ENCODE assay signal across 21 cellular contexts in the genomic region with DNA sequence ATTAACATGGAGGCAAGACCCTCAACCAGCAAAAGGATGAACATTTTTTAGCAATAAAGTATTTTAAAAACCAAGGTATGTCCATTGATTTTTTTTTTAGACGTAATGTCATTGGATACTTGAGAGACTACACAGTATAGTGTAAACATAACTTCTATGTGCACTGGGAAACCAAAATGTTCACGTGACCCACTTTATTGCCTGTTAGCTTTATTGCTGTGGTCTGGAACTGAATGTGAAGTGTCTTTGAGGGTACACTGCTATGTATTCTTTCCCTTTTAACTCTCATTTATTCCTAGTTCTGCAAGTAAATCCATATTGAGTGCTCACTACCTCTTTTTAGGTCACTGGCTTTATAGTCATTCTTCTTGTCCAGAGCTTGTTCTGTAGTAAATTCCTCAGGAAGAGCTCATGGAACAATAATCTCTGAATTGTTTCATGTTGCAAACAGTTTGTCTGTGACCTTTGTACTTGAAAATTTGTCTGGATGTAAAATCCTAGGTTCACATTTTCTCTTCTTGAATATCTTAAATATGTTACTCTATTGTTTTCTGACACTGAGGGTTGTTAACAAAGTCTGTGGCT. TPM values are rescaled to one million over a fixed set of nuclear protein-coding genes. Genes with fewer than 3 reads are reported as not detected.
A peak's percentile ranks its signal among the peaks of the same experiment; 100 is the strongest.
DNase-seq lines count a peak whose midpoint lies in the region; ATAC-seq, FAIRE-seq and TF ChIP-seq lines count a peak whose summit lies in the region.
"Had no signal": no experiment of that assay in that cellular context is flagged by ENCODE, and none has a peak within 500 bp of the region (broad histone marks: within the 10 kb centered on the region; RNA-seq: fewer than 3 reads in every experiment).

No MANE protein-coding gene starts in this region.

- H3K27ac Mint-ChIP-seq in osteocyte (ENCODE audit: unreplicated experiment): no peak overlapping the region
- H3K27ac Mint-ChIP-seq: CD4-positive, alpha-beta memory T cell; immature natural killer cell; memory B cell; nephron progenitor cell had no signal

- H3F3A ChIP-seq in PC-3 (ENCODE audit: low read length, unreplicated experiment): no peaks in the 10 kb centered on the region

- TF ChIP-seq EP300 in HepG2 (IDR thresholded peaks at IDR 0.05; ENCODE audit: low read depth in 2 of 2, low read length in 2 of 2) (no peak), HepG2 (CRISPR knock-in tag; IDR thresholded peaks at IDR 0.05; ENCODE audit: borderline replicate concordance) (no peak)

- H3K36me3 Mint-ChIP-seq in osteocyte (ENCODE audit: unreplicated experiment): peaks cover 17% of the 10 kb centered on the region

- intact Hi-C loops in HepG2 (cut with micrococcal nuclease; ENCODE audit: unreplicated experiment): no loop called here
- intact Hi-C loops in PC-3 (cut with micrococcal nuclease): no loop called here

- H3K4me3 ChIP-seq in Jurkat, Clone E6-1 (ENCODE audit: low read length): no peak overlapping the region
- H3K4me3 ChIP-seq in adipocyte (ENCODE audit: low read length): no peak overlapping the region
- no peak overlapping the region for H3K4me3 ChIP-seq in HepG2 (replicated peaks in 1 of 3; ENCODE audit: insufficient read depth in 1 of 3, low read depth in 2 of 3, low read length in 3 of 3)
- H3K4me3 ChIP-seq in PC-3 (ENCODE audit: low read length): no peak overlapping the region
- H3K4me3 ChIP-seq: Peyer's patch, stomach had no signal

- H3K9me3 ChIP-seq in adipocyte (ENCODE audit: control insufficient read depth, low read length): peaks cover 14% of the 10 kb centered on the region
- H3K9me3 ChIP-seq in HepG2 (ENCODE audit: low read length): peaks cover 17% of the 10 kb centered on the region
- H3K9me3 ChIP-seq in PC-3 (ENCODE audit: low read length): peaks cover 11% of the 10 kb centered on the region

- H3K79me2 ChIP-seq in HepG2 (ENCODE audit: insufficient read depth, low read length) (peaks cover 99% of the 10 kb centered on the region), PC-3 (ENCODE audit: low read length) (peaks cover 75% of the 10 kb centered on the region)

- POLR2A ChIA-PET in HepG2 (lab: Yijun Ruan, JAX) (interaction anchor here (0.9 to 1.0 kb wide), 2 partner anchors 9 to 55 kb away, joined by 3 read pairs; no protein-coding TSS in a partner anchor), PC-3 (lab: Charles Lee; ENCODE audit: unreplicated experiment) (interaction anchor here (0.6 kb wide), 1 partner anchor 137 kb away, joined by 3 read pairs; no protein-coding TSS in a partner anchor)

- no peaks in the 10 kb centered on the region for H3K36me3 ChIP-seq in adipocyte (ENCODE audit: control insufficient read depth, insufficient read depth, low read length, severe bottlenecking)
- H3K36me3 ChIP-seq in HepG2 (replicated peaks in 1 of 2; ENCODE audit: control insufficient read depth in 1 of 2, insufficient read depth in 2 of 2, low read length in 2 of 2): no peaks in the 10 kb centered on the region; a peak in 2 of 5 replicates
- peaks cover 9% of the 10 kb centered on the region; the same call in 1 of the 2 replicates for H3K36me3 ChIP-seq in PC-3 (ENCODE audit: low read depth, low read length)
- H3K36me3 ChIP-seq: brain microvascular endothelial cell, Peyer's patch, stomach had no signal

- in situ Hi-C loops in HepG2 (cut with HindIII; ENCODE audit: extremely low pct_ligation_motif_present, low pct_unique_long_range_greater_than_20kb): no loop called here

- H2AFZ ChIP-seq in HepG2 (ENCODE audit: low read length) (no peak overlapping the region), PC-3 (ENCODE audit: low read length) (no peak overlapping the region)

- H3K9me2 ChIP-seq in PC-3 (replicated peaks; ENCODE audit: low read length): no peaks in the 10 kb centered on the region

- H3K9me3 Mint-ChIP-seq in osteocyte (ENCODE audit: unreplicated experiment): peaks cover 24% of the 10 kb centered on the region

- TF ChIP-seq RAD21 in HepG2 (CRISPR knock-in tag; IDR thresholded peaks at IDR 0.05): no peak

- H3K4me1 ChIP-seq in adipocyte (ENCODE audit: control insufficient read depth, insufficient read depth, low read length): peaks cover 10% of the 10 kb centered on the region
- H3K4me1 ChIP-seq in HepG2 (ENCODE audit: insufficient read depth, low read length): peaks cover 65% of the 10 kb centered on the region
- H3K4me1 ChIP-seq in PC-3 (ENCODE audit: insufficient read depth, low read length): no peaks in the 10 kb centered on the region

- ATAC-seq in HepG2 (peak; percentile 66), PC-3 (no peak)

- CTCF ChIA-PET in HepG2 (lab: Yijun Ruan, JAX; ENCODE audit: low intra/inter-chr PET ratio, low total read pairs): no interaction called here
- CTCF ChIA-PET in PC-3 (lab: Charles Lee): no interaction called here

- BruUV-seq in HepG2 (replicated peaks; lab: Mats Ljungman, UMichigan) (no TSS peak), PC-3 (replicated peaks; lab: Mats Ljungman, UMichigan) (no TSS peak)

- H3K4me1 Mint-ChIP-seq in osteocyte (ENCODE audit: unreplicated experiment): peaks cover 4% of the 10 kb centered on the region
- H3K4me1 Mint-ChIP-seq: nephron progenitor cell had no signal

- H4K20me1 ChIP-seq in HepG2 (ENCODE audit: insufficient read depth, low read length): peaks cover 54% of the 10 kb centered on the region
- H4K20me1 ChIP-seq in PC-3 (ENCODE audit: low read length): 0 out of 2 replicates have a peak, but pooled peaks cover 4% of the 10 kb centered on the region

- H3K27me3 ChIP-seq in adipocyte (replicated peaks; ENCODE audit: control insufficient read depth, insufficient read depth, low read length) (no peaks in the 10 kb centered on the region), HepG2 (ENCODE audit: control insufficient read depth in 1 of 2, insufficient read depth in 2 of 2, low read length in 2 of 2) (no peaks in the 10 kb centered on the region), PC-3 (ENCODE audit: low read length) (no peaks in the 10 kb centered on the region)
- H3K27me3 ChIP-seq: brain microvascular endothelial cell, Peyer's patch, stomach had no signal

- 55% methylated on average over 2 of the region's 2 CpGs for WGBS in HepG2 (ENCODE audit: low lambda C conversion rate)

- no peak for FAIRE-seq in HepG2 (lab: Jason Lieb, UNC)
- FAIRE-seq: HTR-8/SVneo had no signal

- DNase-seq in AG20443 (ENCODE audit: low spot score): peak; percentile 20
- peak; percentile 35 for DNase-seq in Jurkat, Clone E6-1 (ENCODE audit: low read depth, low spot score)
- DNase-seq in adipocyte (ENCODE audit: low read depth): peak; percentile 32
- DNase-seq in HepG2 (ENCODE audit: low spot score): peak; percentile 71
- no peak for DNase-seq in NCI-H526 treated with DMSO at 0.1 percent for 48 hours (lab: John Stamatoyannopoulos, UW)
- no peak for DNase-seq in osteocyte (ENCODE audit: extremely low spot score, unreplicated experiment)
- DNase-seq in NOMO-1 treated with DMSO at 0.1 percent for 48 hours (lab: John Stamatoyannopoulos, UW; ENCODE audit: unreplicated experiment): no peak
- no peak for DNase-seq in PC-3
- DNase-seq: ACHN; activated CD4-positive, alpha-beta T cell treated with anti-CD3 and anti-CD28 coated beads, Interleukin-2, amount 50 U/mL, for 1 hour; activated naive CD4-positive, alpha-beta T cell treated with anti-CD3 and anti-CD28 coated beads, Interleukin-2, amount 50 U/mL, for 16 hours; brain microvascular endothelial cell; CD4-positive, alpha-beta memory T cell; immature natural killer cell; NCI-H2081; NCI-H82; nephron progenitor cell; Peyer's patch; stomach had no signal

- H3K4me2 ChIP-seq in HepG2 (ENCODE audit: low read depth, low read length) (peak overlapping the region; percentile 51; the same call in 1 of the 2 replicates), PC-3 (ENCODE audit: low read length) (no peak overlapping the region)

- peak overlapping the region; percentile 52 for H3K27ac ChIP-seq in HepG2 (ENCODE audit: extremely low read length, insufficient read depth, low read length)
- H3K27ac ChIP-seq in PC-3 (ENCODE audit: low read length): no peak overlapping the region
- H3K27ac ChIP-seq: brain microvascular endothelial cell, Peyer's patch had no signal

- H3K4me3 Mint-ChIP-seq in osteocyte (ENCODE audit: unreplicated experiment): no peak overlapping the region
- H3K4me3 Mint-ChIP-seq: immature natural killer cell, memory B cell, nephron progenitor cell had no signal

- no peak for TF ChIP-seq POLR2A in HepG2 (IDR thresholded peaks at IDR 0.05; ENCODE audit: insufficient read depth in 1 of 2, low read depth in 2 of 2, low read length in 2 of 2)

- H3K9ac ChIP-seq in adipocyte (ENCODE audit: low read length) (no peak overlapping the region), HepG2 (ENCODE audit: insufficient read depth, low read depth, low read length) (no peak overlapping the region), PC-3 (ENCODE audit: low read length) (no peak overlapping the region)

- TF ChIP-seq CTCF in HepG2 (CRISPR knock-in tag; IDR thresholded peaks at IDR 0.05): no peak
- no peak for TF ChIP-seq CTCF in osteocyte (IDR thresholded peaks at IDR 0.05)
- no peak for TF ChIP-seq CTCF in PC-3 (conservative IDR thresholded peaks at IDR 0.05; ENCODE audit: low read depth, low read length)

- no peaks in the 10 kb centered on the region for H3K27me3 Mint-ChIP-seq in osteocyte (ENCODE audit: unreplicated experiment)
- H3K27me3 Mint-ChIP-seq: CD4-positive, alpha-beta memory T cell; memory B cell had no signal

RNA-seq across cellular contexts. Expression of gene ABCD3, which starts 20.6 kb away (rescaled TPM):
- polyA plus RNA-seq in Jurkat, Clone E6-1 (2012; ENCODE audit: insufficient read depth, insufficient read length): 37.1 TPM
- total RNA-seq in HepG2 (2016; rRNA removed; fragmentation: Illumina TruSeq; extraction: Trizol) (166 and 190 TPM in 2 replicates), osteocyte (38.8 and 39.0 TPM in 2 replicates), PC-3 (2014; rRNA removed) (31.7 and 36.3 TPM in 2 replicates)
- 66.2 and 84.8 TPM in 2 replicates for total RNA-seq in HepG2 (2016; cell fraction: cytosol; rRNA removed; fragmentation: Illumina TruSeq; extraction: Trizol; ENCODE audit: low read depth)
- total RNA-seq in HepG2 (2016; cell fraction: insoluble cytoplasmic fraction; rRNA removed; fragmentation: Illumina TruSeq; extraction: Trizol): 168 and 184 TPM in 2 replicates
- total RNA-seq in HepG2 (2016; cell fraction: membrane; rRNA removed; fragmentation: Illumina TruSeq; extraction: Trizol): 66.9 and 77.6 TPM in 2 replicates
- 154 and 164 TPM in 2 replicates for total RNA-seq in HepG2 (2016; cell fraction: nucleus; rRNA removed; fragmentation: Illumina TruSeq; extraction: Trizol)
- 22.4 and 27.5 TPM in 2 replicates for polyA plus RNA-seq in HepG2 (2011; rRNA removed)
- 8.7 and 15.2 TPM in 2 replicates for polyA plus RNA-seq in HepG2 (2011; cell fraction: cytosol; rRNA removed)
- polyA plus RNA-seq in HepG2 (2011; cell fraction: nucleus; rRNA removed): 24.3 and 26.2 TPM in 2 replicates
- polyA plus RNA-seq in HepG2 (2012): 41.7 and 57.2 TPM in 2 replicates
- 8.6 and 8.9 TPM in 2 replicates for polyA plus RNA-seq in HepG2 (2016; cell fraction: cytosol; fragmentation: Illumina TruSeq; extraction: Trizol; ENCODE audit: low read depth)
- polyA plus RNA-seq in HepG2 (2016; cell fraction: insoluble cytoplasmic fraction; fragmentation: Illumina TruSeq; extraction: Trizol; ENCODE audit: low read depth): 123 and 132 TPM in 2 replicates
- 19.5 and 20.3 TPM in 2 replicates for polyA plus RNA-seq in HepG2 (2016; cell fraction: membrane; fragmentation: Illumina TruSeq; extraction: Trizol; ENCODE audit: low read depth)
- 156 TPM in 2 replicates for polyA plus RNA-seq in HepG2 (2016; cell fraction: nucleus; fragmentation: Illumina TruSeq; extraction: Trizol; ENCODE audit: insufficient read depth, low read depth)
- polyA minus RNA-seq in HepG2 (2011; rRNA and poly(A)+ RNA removed; ENCODE audit: low replicate concordance): 16.6 and 17.0 TPM in 2 replicates
- 39.1 and 39.2 TPM in 2 replicates for polyA minus RNA-seq in HepG2 (2011; cell fraction: cytosol; rRNA and poly(A)+ RNA removed)
- 124 and 125 TPM in 2 replicates for polyA minus RNA-seq in HepG2 (2011; cell fraction: nucleus; rRNA and poly(A)+ RNA removed)

Comparison
In these comparisons a context has a peak if more than half of its experiments do, and no peak if none do; other contexts are left out.
1. DNase-seq: peak in AG20443 (single experiment), Jurkat, Clone E6-1 (single experiment), adipocyte (single experiment) and HepG2 (single experiment); none in NCI-H526 treated with DMSO at 0.1 percent for 48 hours (single experiment), osteocyte (single experiment), NOMO-1 treated with DMSO at 0.1 percent for 48 hours (single experiment) and PC-3 (single experiment).